1 cellular context compared by ENCODE assay signal in the genomic region with DNA sequence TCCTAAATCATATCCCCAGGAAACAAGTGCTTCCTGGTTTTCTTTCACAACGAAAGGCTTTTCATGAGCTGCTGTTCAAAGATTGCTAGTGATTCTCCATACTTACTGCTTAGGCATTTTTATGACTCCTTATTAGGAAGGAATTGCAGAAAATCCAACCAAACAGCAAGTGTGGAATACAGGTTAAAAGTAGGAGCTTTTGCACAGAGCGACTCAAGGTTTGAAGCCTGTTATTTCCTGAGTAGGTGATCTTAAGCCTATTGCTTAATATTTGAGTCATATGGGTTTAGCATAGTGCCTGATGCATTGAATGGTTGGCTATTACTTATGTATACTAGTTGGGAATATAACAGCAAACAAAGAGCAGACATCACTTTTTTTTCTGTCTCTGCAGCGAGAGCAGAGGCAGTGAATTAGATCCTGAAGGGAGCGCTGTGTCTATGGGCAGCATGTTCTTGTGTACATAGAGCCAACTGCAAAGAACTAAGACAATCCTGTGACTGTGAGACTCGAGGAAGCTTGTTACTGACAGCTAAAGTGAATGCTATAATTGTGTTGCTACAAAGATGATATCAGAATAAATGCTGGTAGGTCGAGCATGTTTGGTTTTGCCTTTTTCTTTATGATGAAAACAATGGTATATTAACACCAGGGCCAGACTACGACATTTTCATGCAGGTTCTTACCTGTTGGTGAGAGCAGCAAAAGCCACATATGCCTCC.
TF ChIP-seq lines count a peak whose summit lies in the region.

No MANE protein-coding gene starts in this region.

TF ChIP-seq in GM23338, 12 proteins besides CTCF, POLR2A, EP300 and RAD21 (continued from another document):
- TF ChIP-seq, protein P1, sequence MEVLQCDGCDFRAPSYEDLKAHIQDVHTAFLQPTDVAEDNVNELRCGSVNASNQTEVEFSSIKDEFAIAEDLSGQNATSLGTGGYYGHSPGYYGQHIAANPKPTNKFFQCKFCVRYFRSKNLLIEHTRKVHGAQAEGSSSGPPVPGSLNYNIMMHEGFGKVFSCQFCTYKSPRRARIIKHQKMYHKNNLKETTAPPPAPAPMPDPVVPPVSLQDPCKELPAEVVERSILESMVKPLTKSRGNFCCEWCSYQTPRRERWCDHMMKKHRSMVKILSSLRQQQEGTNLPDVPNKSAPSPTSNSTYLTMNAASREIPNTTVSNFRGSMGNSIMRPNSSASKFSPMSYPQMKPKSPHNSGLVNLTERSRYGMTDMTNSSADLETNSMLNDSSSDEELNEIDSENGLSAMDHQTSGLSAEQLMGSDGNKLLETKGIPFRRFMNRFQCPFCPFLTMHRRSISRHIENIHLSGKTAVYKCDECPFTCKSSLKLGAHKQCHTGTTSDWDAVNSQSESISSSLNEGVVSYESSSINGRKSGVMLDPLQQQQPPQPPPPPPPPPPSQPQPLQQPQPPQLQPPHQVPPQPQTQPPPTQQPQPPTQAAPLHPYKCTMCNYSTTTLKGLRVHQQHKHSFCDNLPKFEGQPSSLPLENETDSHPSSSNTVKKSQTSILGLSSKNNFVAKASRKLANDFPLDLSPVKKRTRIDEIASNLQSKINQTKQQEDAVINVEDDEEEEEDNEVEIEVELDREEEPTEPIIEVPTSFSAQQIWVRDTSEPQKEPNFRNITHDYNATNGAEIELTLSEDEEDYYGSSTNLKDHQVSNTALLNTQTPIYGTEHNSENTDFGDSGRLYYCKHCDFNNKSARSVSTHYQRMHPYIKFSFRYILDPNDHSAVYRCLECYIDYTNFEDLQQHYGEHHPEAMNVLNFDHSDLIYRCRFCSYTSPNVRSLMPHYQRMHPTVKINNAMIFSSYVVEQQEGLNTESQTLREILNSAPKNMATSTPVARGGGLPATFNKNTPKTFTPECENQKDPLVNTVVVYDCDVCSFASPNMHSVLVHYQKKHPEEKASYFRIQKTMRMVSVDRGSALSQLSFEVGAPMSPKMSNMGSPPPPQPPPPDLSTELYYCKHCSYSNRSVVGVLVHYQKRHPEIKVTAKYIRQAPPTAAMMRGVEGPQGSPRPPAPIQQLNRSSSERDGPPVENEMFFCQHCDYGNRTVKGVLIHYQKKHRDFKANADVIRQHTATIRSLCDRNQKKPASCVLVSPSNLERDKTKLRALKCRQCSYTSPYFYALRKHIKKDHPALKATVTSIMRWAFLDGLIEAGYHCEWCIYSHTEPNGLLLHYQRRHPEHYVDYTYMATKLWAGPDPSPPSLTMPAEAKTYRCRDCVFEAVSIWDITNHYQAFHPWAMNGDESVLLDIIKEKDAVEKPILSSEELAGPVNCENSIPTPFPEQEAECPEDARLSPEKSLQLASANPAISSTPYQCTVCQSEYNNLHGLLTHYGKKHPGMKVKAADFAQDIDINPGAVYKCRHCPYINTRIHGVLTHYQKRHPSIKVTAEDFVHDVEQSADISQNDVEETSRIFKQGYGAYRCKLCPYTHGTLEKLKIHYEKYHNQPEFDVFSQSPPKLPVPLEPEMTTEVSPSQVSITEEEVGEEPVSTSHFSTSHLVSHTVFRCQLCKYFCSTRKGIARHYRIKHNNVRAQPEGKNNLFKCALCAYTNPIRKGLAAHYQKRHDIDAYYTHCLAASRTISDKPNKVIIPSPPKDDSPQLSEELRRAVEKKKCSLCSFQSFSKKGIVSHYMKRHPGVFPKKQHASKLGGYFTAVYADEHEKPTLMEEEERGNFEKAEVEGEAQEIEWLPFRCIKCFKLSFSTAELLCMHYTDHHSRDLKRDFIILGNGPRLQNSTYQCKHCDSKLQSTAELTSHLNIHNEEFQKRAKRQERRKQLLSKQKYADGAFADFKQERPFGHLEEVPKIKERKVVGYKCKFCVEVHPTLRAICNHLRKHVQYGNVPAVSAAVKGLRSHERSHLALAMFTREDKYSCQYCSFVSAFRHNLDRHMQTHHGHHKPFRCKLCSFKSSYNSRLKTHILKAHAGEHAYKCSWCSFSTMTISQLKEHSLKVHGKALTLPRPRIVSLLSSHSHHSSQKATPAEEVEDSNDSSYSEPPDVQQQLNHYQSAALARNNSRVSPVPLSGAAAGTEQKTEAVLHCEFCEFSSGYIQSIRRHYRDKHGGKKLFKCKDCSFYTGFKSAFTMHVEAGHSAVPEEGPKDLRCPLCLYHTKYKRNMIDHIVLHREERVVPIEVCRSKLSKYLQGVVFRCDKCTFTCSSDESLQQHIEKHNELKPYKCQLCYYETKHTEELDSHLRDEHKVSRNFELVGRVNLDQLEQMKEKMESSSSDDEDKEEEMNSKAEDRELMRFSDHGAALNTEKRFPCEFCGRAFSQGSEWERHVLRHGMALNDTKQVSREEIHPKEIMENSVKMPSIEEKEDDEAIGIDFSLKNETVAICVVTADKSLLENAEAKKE (CRISPR knock-in tag; IDR thresholded peaks at IDR 0.05) = no peak
- TF ChIP-seq EZH2phosphoT487 (IDR thresholded peaks at IDR 0.05; ENCODE audit: unreplicated experiment) (no peak), ZNF114 (CRISPR knock-in tag; IDR thresholded peaks at IDR 0.05) (no peak), NANOG (IDR thresholded peaks at IDR 0.05; ENCODE audit: borderline replicate concordance) (no peak), JUNB (IDR thresholded peaks at IDR 0.05; ENCODE audit: unreplicated experiment) (no peak)
- TF ChIP-seq, protein P2, sequence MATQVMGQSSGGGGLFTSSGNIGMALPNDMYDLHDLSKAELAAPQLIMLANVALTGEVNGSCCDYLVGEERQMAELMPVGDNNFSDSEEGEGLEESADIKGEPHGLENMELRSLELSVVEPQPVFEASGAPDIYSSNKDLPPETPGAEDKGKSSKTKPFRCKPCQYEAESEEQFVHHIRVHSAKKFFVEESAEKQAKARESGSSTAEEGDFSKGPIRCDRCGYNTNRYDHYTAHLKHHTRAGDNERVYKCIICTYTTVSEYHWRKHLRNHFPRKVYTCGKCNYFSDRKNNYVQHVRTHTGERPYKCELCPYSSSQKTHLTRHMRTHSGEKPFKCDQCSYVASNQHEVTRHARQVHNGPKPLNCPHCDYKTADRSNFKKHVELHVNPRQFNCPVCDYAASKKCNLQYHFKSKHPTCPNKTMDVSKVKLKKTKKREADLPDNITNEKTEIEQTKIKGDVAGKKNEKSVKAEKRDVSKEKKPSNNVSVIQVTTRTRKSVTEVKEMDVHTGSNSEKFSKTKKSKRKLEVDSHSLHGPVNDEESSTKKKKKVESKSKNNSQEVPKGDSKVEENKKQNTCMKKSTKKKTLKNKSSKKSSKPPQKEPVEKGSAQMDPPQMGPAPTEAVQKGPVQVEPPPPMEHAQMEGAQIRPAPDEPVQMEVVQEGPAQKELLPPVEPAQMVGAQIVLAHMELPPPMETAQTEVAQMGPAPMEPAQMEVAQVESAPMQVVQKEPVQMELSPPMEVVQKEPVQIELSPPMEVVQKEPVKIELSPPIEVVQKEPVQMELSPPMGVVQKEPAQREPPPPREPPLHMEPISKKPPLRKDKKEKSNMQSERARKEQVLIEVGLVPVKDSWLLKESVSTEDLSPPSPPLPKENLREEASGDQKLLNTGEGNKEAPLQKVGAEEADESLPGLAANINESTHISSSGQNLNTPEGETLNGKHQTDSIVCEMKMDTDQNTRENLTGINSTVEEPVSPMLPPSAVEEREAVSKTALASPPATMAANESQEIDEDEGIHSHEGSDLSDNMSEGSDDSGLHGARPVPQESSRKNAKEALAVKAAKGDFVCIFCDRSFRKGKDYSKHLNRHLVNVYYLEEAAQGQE (IDR thresholded peaks at IDR 0.05; ENCODE audit: unreplicated experiment) = no peak
